8 cellular contexts compared by ENCODE assay signal in genomic region chr1:54973205-54973921, GRCh38. TPM values are rescaled to one million over a fixed set of nuclear protein-coding genes. Genes with fewer than 3 reads are reported as not detected.
A peak's percentile ranks its signal among the peaks of the same experiment; 100 is the strongest.
DNase-seq lines count a peak whose midpoint lies in the region; ATAC-seq and TF ChIP-seq lines count a peak whose summit lies in the region.

No MANE protein-coding gene starts in this region.

- no peak overlapping the region for H3K14ac ChIP-seq in H9 (ENCODE audit: insufficient read depth, low read length)

- no peak overlapping the region for H2BK20ac ChIP-seq in H9 (ENCODE audit: low read depth, low read length, poor library complexity, severe bottlenecking)

- intact Hi-C loops in left cardiac atrium (cut with DNase I), result no loop called here

- TF ChIP-seq CTCF in H9 (conservative IDR thresholded peaks at IDR 0.05) (peak; percentile 57), VCaP (conservative IDR thresholded peaks at IDR 0.05) (peak; percentile 69)

- H3K4me1 Mint-ChIP-seq in H9, result peaks cover 25 to 34% of the 10 kb centered on the region in 2 experiments

- no peak overlapping the region for H3K4me2 ChIP-seq in H9 (ENCODE audit: insufficient read depth, insufficient read length, low read length)
- peak overlapping the region; percentile 29 for H3K4me2 ChIP-seq in skeletal muscle satellite cell (ENCODE audit: low read length)

- H4K8ac ChIP-seq in H9 (replicated peaks; ENCODE audit: insufficient read length, low read depth, low read length), result no peak overlapping the region

- no peaks in the 10 kb centered on the region for H3K36me3 Mint-ChIP-seq in H9 (ENCODE audit: insufficient read depth in 1 of 3, low read depth in 3 of 3)

- H3K27me3 ChIP-seq in H9 (ENCODE audit: insufficient read depth, low read length), result no peaks in the 10 kb centered on the region
- peaks cover 2% of the 10 kb centered on the region for H3K27me3 ChIP-seq in skeletal muscle satellite cell (ENCODE audit: control insufficient read depth, insufficient read depth, low read length)

- DNase-seq in H9 (peak; percentile 69), left cardiac atrium (peak; percentile 55), NAMALWA (ENCODE audit: low spot score) (no peak), NK-92 (lab: John Stamatoyannopoulos, UW; ENCODE audit: unreplicated experiment) (no peak), NCI-H1105 (lab: John Stamatoyannopoulos, UW) (no peak)

- H3K27me3 Mint-ChIP-seq in H9 (ENCODE audit: low read depth), result peaks cover 8% of the 10 kb centered on the region

- no peak overlapping the region for H3K4me3 ChIP-seq in skeletal muscle satellite cell (ENCODE audit: low read length)

- ATAC-seq in left cardiac atrium, result peak; percentile 89 to 94
- ATAC-seq in HG03521 (IDR thresholded peaks at IDR 0.05; ENCODE audit: unreplicated experiment), result no peak

- H3K56ac ChIP-seq in H9 (ENCODE audit: insufficient read length, low read depth, low read length), result no peak overlapping the region

- no peak overlapping the region for H2BK15ac ChIP-seq in H9 (ENCODE audit: low read depth, low read length)

- H3K18ac ChIP-seq in H9 (ENCODE audit: insufficient read length, low read depth, low read length), result no peak overlapping the region

- H4K5ac ChIP-seq in H9 (ENCODE audit: insufficient read length, low read depth, low read length), result no peak overlapping the region

- H3K9ac ChIP-seq in H9 (ENCODE audit: extremely low read depth, insufficient read length, low read length), result no peak overlapping the region
- H3K9ac ChIP-seq in skeletal muscle satellite cell (ENCODE audit: low read depth, low read length), result no peak overlapping the region

- H3K79me1 ChIP-seq in H9 (ENCODE audit: insufficient read depth, low read depth, low read length, poor library complexity, severe bottlenecking), result no peaks in the 10 kb centered on the region

- no peak overlapping the region for H2BK5ac ChIP-seq in H9 (ENCODE audit: insufficient read length, low read length)

- H3K27ac ChIP-seq in H9 (ENCODE audit: insufficient read length, low read depth, low read length) (no peak overlapping the region), VCaP (no peak overlapping the region)

- no peaks in the 10 kb centered on the region for H3K79me2 ChIP-seq in H9 (ENCODE audit: insufficient read depth, low read length)

- H3T11ph ChIP-seq in H9 (ENCODE audit: low read length), result no peak overlapping the region

- no peak overlapping the region for H2AFZ ChIP-seq in H9 (ENCODE audit: low read length)

- no CpG with 5 or more reads among the region's 5 CpGs for WGBS in H9 (ENCODE audit: extremely low coverage, insufficient read length, low lambda C conversion rate)

- H3K23me2 ChIP-seq in H9 (ENCODE audit: insufficient read length, low read depth, low read length, poor library complexity, severe bottlenecking), result no peaks in the 10 kb centered on the region

- H4K20me1 ChIP-seq in H9 (ENCODE audit: control insufficient read depth, insufficient read depth, insufficient read length), result no peaks in the 10 kb centered on the region

- no peaks in the 10 kb centered on the region for H3K9me3 Mint-ChIP-seq in H9

- H3K4me1 ChIP-seq in H9 (ENCODE audit: insufficient read depth, low read length) (peaks cover 4% of the 10 kb centered on the region; the same call in 1 of the 2 replicates), skeletal muscle satellite cell (ENCODE audit: control insufficient read depth, insufficient read depth, low read length) (peaks cover 12% of the 10 kb centered on the region)

- H2AK5ac ChIP-seq in H9 (ENCODE audit: insufficient read length, low read length), result no peak overlapping the region

- H4K91ac ChIP-seq in H9 (ENCODE audit: insufficient read length, low read depth, low read length), result no peak overlapping the region

- H3K9me3 ChIP-seq in H9 (ENCODE audit: control insufficient read depth, low read depth, low read length) (no peaks in the 10 kb centered on the region), skeletal muscle satellite cell (replicated peaks; ENCODE audit: low read length) (no peaks in the 10 kb centered on the region)

- H2BK120ac ChIP-seq in H9 (ENCODE audit: low read depth, low read length, poor library complexity, severe bottlenecking), result no peak overlapping the region

- H3K4ac ChIP-seq in H9 (ENCODE audit: low read depth, low read length), result no peak overlapping the region

- no peak overlapping the region; a peak in 2 of 7 replicates for H3K27ac Mint-ChIP-seq in H9

- H2BK12ac ChIP-seq in H9 (ENCODE audit: insufficient read length, low read depth, low read length), result no peak overlapping the region

- H3K23ac ChIP-seq in H9 (ENCODE audit: insufficient read length, low read depth, low read length), result no peak overlapping the region

- H3K36me3 ChIP-seq in skeletal muscle satellite cell (ENCODE audit: insufficient read depth, low read length), result no peaks in the 10 kb centered on the region

- H3K4me3 Mint-ChIP-seq in H9, result no peak overlapping the region

RNA-seq across cellular contexts. Expression of gene TMEM61, which starts 7.1 kb away (rescaled TPM):
- total RNA-seq in H9 (2021) (0.61 and 1.0 TPM in 2 replicates), left cardiac atrium (under 1 TPM; 0.24 to 0.27 TPM)
- total RNA-seq in skeletal muscle satellite cell (2012; rRNA removed), result not detected in 2 replicates

RNA-seq across cellular contexts. Expression of gene BSND, which starts 25.4 kb away (rescaled TPM):
- 0.17 and 0.35 TPM in 2 replicates for total RNA-seq in H9 (2021)
- total RNA-seq in left cardiac atrium, result not detected
- total RNA-seq in skeletal muscle satellite cell (2012; rRNA removed), result not detected in 2 replicates

Comparison
In these comparisons a context has a peak if more than half of its experiments do, and no peak if none do; other contexts are left out.
1. DNase-seq: peak in H9 (single experiment) and left cardiac atrium (single experiment); none in NAMALWA (single experiment), NK-92 (single experiment) and NCI-H1105 (single experiment).